In genomic region chr14:21245813-21246212, GRCh38 we compare ENCODE assay signal across 27 cellular contexts. TPM values are rescaled to one million over a fixed set of nuclear protein-coding genes. Genes with fewer than 3 reads are reported as not detected.
DNase-seq lines count a peak whose midpoint lies in the region; ATAC-seq and TF ChIP-seq lines count a peak whose summit lies in the region.
"Had no signal": no experiment of that assay in that cellular context is flagged by ENCODE, and none has a peak within 500 bp of the region (broad histone marks: within the 10 kb centered on the region; RNA-seq: fewer than 3 reads in every experiment).

No MANE protein-coding gene starts in this region.

- H3K27me3 ChIP-seq in DND-41 (ENCODE audit: insufficient read depth, low read length, poor library complexity) = no peaks in the 10 kb centered on the region
- no peaks in the 10 kb centered on the region for H3K27me3 ChIP-seq in colonic mucosa
- H3K27me3 ChIP-seq: adrenal gland, vagina had no signal

- ATAC-seq in activated CD4-positive, alpha-beta T cell treated with anti-CD3 and anti-CD28 coated beads for 36 hours = no peak
- peak; percentile 15; the same call in 1 of the 3 replicates for ATAC-seq in DND-41 (ENCODE audit: insufficient read depth, low read depth)
- ATAC-seq in T-helper 17 cell = peak; percentile 2
- no peak for ATAC-seq in GM21737 (IDR thresholded peaks at IDR 0.05; ENCODE audit: unreplicated experiment)
- no peak for ATAC-seq in HG02970 (IDR thresholded peaks at IDR 0.05; ENCODE audit: low FRiP score, unreplicated experiment)
- ATAC-seq: Panc1; stimulated activated naive CD8-positive, alpha-beta T cell treated with anti-CD3 and anti-CD28 coated beads, Interleukin-15, Interleukin-2, amounts not matched to agents 100 U/mL and 50 U/mL, for 24 hours had no signal

- CTCF ChIA-PET in activated CD4-positive, alpha-beta T cell treated with anti-CD3 and anti-CD28 coated beads for 36 hours (lab: Charles Lee) = no interaction called here
- CTCF ChIA-PET in activated CD4-positive, alpha-beta T cell treated with anti-CD3 and anti-CD28 coated beads, Interleukin-2, amount 10 ng/mL, durations not matched to agents 7 days and 5 days (lab: Charles Lee) = interaction anchor here (0.6 to 1.5 kb wide), 4 partner anchors 10 to 262 kb away, joined by 3 to 4 read pairs (median 4); no protein-coding TSS in a partner anchor

- POLR2A ChIA-PET in activated CD4-positive, alpha-beta T cell treated with anti-CD3 and anti-CD28 coated beads for 36 hours (lab: Charles Lee) = interaction anchor here (1.8 kb wide), 1 partner anchor 10 kb away, joined by 9 read pairs; no protein-coding TSS in a partner anchor
- POLR2A ChIA-PET in activated CD4-positive, alpha-beta T cell treated with anti-CD3 and anti-CD28 coated beads, Interleukin-2, amount 10 ng/mL, durations not matched to agents 7 days and 5 days (lab: Charles Lee) = no interaction called here

- H3K9me3 ChIP-seq in DND-41 (ENCODE audit: insufficient read depth, low read length, severe bottlenecking) (no peaks in the 10 kb centered on the region), T-helper 17 cell (ENCODE audit: control insufficient read depth, low read length, poor library complexity, severe bottlenecking) (no peaks in the 10 kb centered on the region), colonic mucosa (no peaks in the 10 kb centered on the region)
- H3K9me3 ChIP-seq: adrenal gland, vagina had no signal

- H3K27ac Mint-ChIP-seq in activated CD4-positive, alpha-beta T cell treated with anti-CD3 and anti-CD28 coated beads for 36 hours = peak overlapping the region; percentile 47
- no peak overlapping the region for H3K27ac Mint-ChIP-seq in activated CD4-positive, alpha-beta T cell treated with anti-CD3 and anti-CD28 coated beads, Interleukin-2, amount 10 ng/mL, durations not matched to agents 7 days and 5 days
- H3K27ac Mint-ChIP-seq in T-helper 17 cell (peak overlapping the region; percentile 73), mesothelial cell of epicardium (peak overlapping the region; percentile 64)
- H3K27ac Mint-ChIP-seq: activated B cell treated with CpG ODN at 0.5 μM for 24 hours had no signal

- H3K4me3 ChIP-seq in DND-41 (ENCODE audit: low read depth in 1 of 2, low read length in 2 of 2) = no peak overlapping the region
- H3K4me3 ChIP-seq in colonic mucosa = no peak overlapping the region
- H3K4me3 ChIP-seq: adrenal gland, vagina had no signal

- H3K36me3 ChIP-seq in DND-41 (ENCODE audit: insufficient read depth, low read length) = peaks cover 94% of the 10 kb centered on the region
- peaks cover 13% of the 10 kb centered on the region for H3K36me3 ChIP-seq in colonic mucosa

- H3K79me2 ChIP-seq in DND-41 (ENCODE audit: insufficient read depth, low read length) = peaks cover 100% of the 10 kb centered on the region

- peaks cover 78% of the 10 kb centered on the region for H3K4me1 Mint-ChIP-seq in activated CD4-positive, alpha-beta T cell treated with anti-CD3 and anti-CD28 coated beads for 36 hours
- H3K4me1 Mint-ChIP-seq in activated CD4-positive, alpha-beta T cell treated with anti-CD3 and anti-CD28 coated beads, Interleukin-2, amount 10 ng/mL, durations not matched to agents 7 days and 5 days = peaks cover 52% of the 10 kb centered on the region
- H3K4me1 Mint-ChIP-seq in T-helper 17 cell = peaks cover 47% of the 10 kb centered on the region
- H3K4me1 Mint-ChIP-seq in mesothelial cell of epicardium = peaks cover 16% of the 10 kb centered on the region

- H3K36me3 Mint-ChIP-seq in activated CD4-positive, alpha-beta T cell treated with anti-CD3 and anti-CD28 coated beads for 36 hours (ENCODE audit: low read depth) = peaks cover 76% of the 10 kb centered on the region
- H3K36me3 Mint-ChIP-seq in activated CD4-positive, alpha-beta T cell treated with anti-CD3 and anti-CD28 coated beads, Interleukin-2, amount 10 ng/mL, durations not matched to agents 7 days and 5 days (ENCODE audit: low read depth) = peaks cover 52% of the 10 kb centered on the region
- H3K36me3 Mint-ChIP-seq in T-helper 17 cell (ENCODE audit: low read depth) = peaks cover 6% of the 10 kb centered on the region
- peaks cover 40% of the 10 kb centered on the region for H3K36me3 Mint-ChIP-seq in mesothelial cell of epicardium

- no peaks in the 10 kb centered on the region for H3K9me3 Mint-ChIP-seq in activated CD4-positive, alpha-beta T cell treated with anti-CD3 and anti-CD28 coated beads for 36 hours (ENCODE audit: low read depth)
- H3K9me3 Mint-ChIP-seq in activated CD4-positive, alpha-beta T cell treated with anti-CD3 and anti-CD28 coated beads, Interleukin-2, amount 10 ng/mL, durations not matched to agents 7 days and 5 days = no peaks in the 10 kb centered on the region
- H3K9me3 Mint-ChIP-seq in mesothelial cell of epicardium = no peaks in the 10 kb centered on the region
- H3K9me3 Mint-ChIP-seq: activated B cell treated with CpG ODN at 0.5 μM for 24 hours, memory B cell had no signal

- no peaks in the 10 kb centered on the region for H3K27me3 Mint-ChIP-seq in activated CD4-positive, alpha-beta T cell treated with anti-CD3 and anti-CD28 coated beads for 36 hours
- H3K27me3 Mint-ChIP-seq in activated CD4-positive, alpha-beta T cell treated with anti-CD3 and anti-CD28 coated beads, Interleukin-2, amount 10 ng/mL, durations not matched to agents 7 days and 5 days = no peaks in the 10 kb centered on the region
- no peaks in the 10 kb centered on the region for H3K27me3 Mint-ChIP-seq in T-helper 17 cell
- H3K27me3 Mint-ChIP-seq in mesothelial cell of epicardium (ENCODE audit: low read depth) = no peaks in the 10 kb centered on the region
- H3K27me3 Mint-ChIP-seq: activated B cell treated with CpG ODN at 0.5 μM for 24 hours, brain, memory B cell had no signal

- H3K4me2 ChIP-seq in DND-41 (ENCODE audit: insufficient read depth, low read length) = no peak overlapping the region

- intact Hi-C loops in activated CD4-positive, alpha-beta T cell treated with anti-CD3 and anti-CD28 coated beads for 36 hours (cut with DNase I, micrococcal nuclease) = no loop called here
- intact Hi-C loops in colonic mucosa (cut with DNase I) = no loop called here

- H3K27ac ChIP-seq in DND-41 (ENCODE audit: low read length) = no peak overlapping the region
- H3K27ac ChIP-seq in colonic mucosa = no peak overlapping the region
- H3K27ac ChIP-seq: vagina had no signal

- H3K9ac ChIP-seq in DND-41 (ENCODE audit: low read depth, low read length) (no peak overlapping the region), colonic mucosa (ENCODE audit: low read depth in 2 of 2, low read length in 2 of 2) (no peak overlapping the region)

- peaks cover 98% of the 10 kb centered on the region for H4K20me1 ChIP-seq in DND-41 (ENCODE audit: insufficient read depth, low read length)

- no peak for DNase-seq in activated CD4-positive, alpha-beta T cell treated with anti-CD3 and anti-CD28 coated beads for 36 hours
- no peak for DNase-seq in activated CD4-positive, alpha-beta T cell treated with anti-CD3 and anti-CD28 coated beads, Interleukin-2, amount 10 ng/mL, durations not matched to agents 7 days and 5 days
- DNase-seq in DND-41 = no peak
- no peak for DNase-seq in T-helper 17 cell
- DNase-seq in mesothelial cell of epicardium (ENCODE audit: low spot score in 2 of 2, unreplicated experiment in 2 of 2) = no peak
- DNase-seq in colonic mucosa = no peak
- DNase-seq: 8988T; activated B cell treated with CpG ODN at 0.5 μM for 24 hours; activated CD4-positive, alpha-beta T cell treated with anti-CD3 and anti-CD28 coated beads, Interleukin-2, amount 50 U/mL, for 48 hours; activated gamma-delta T cell; adrenal gland; cerebellar nuclear complex; hippocampal formation; left colon; NCI-H526; nucleus accumbens; SHP77 treated with DMSO at 0.1 percent for 48 hours; stimulated activated naive CD8-positive, alpha-beta T cell treated with anti-CD3 and anti-CD28 coated beads, Interleukin-15, Interleukin-2, amounts not matched to agents 100 U/mL and 50 U/mL, for 24 hours had no signal

- no peak for TF ChIP-seq CTCF in DND-41 (IDR thresholded peaks at IDR 0.05; ENCODE audit: borderline replicate concordance, extremely low read depth, low read length, poor library complexity, severe bottlenecking)
- TF ChIP-seq CTCF in mesothelial cell of epicardium (IDR thresholded peaks at IDR 0.05; ENCODE audit: unreplicated experiment) = no peak
- TF ChIP-seq CTCF in colonic mucosa (IDR thresholded peaks at IDR 0.05) = no peak

- H3K4me1 ChIP-seq in DND-41 (ENCODE audit: insufficient read depth, low read length) = peaks cover 7% of the 10 kb centered on the region; the same call in 1 of the 2 replicates
- H3K4me1 ChIP-seq in colonic mucosa = no peaks in the 10 kb centered on the region

- no peak overlapping the region for H2AFZ ChIP-seq in DND-41 (ENCODE audit: low read depth, low read length)

- H3K4me3 Mint-ChIP-seq in activated CD4-positive, alpha-beta T cell treated with anti-CD3 and anti-CD28 coated beads for 36 hours = no peak overlapping the region
- H3K4me3 Mint-ChIP-seq in activated CD4-positive, alpha-beta T cell treated with anti-CD3 and anti-CD28 coated beads, Interleukin-2, amount 10 ng/mL, durations not matched to agents 7 days and 5 days = no peak overlapping the region
- peak overlapping the region; percentile 70 for H3K4me3 Mint-ChIP-seq in T-helper 17 cell
- no peak overlapping the region for H3K4me3 Mint-ChIP-seq in mesothelial cell of epicardium
- H3K4me3 Mint-ChIP-seq: activated B cell treated with CpG ODN at 0.5 μM for 24 hours, brain, memory B cell had no signal

RNA-seq across cellular contexts. Expression of gene HNRNPC, which starts 23.4 kb away (rescaled TPM):
- 1,000 to 10,000 TPM; 1,155 to 1,665 TPM for total RNA-seq in activated CD4-positive, alpha-beta T cell treated with anti-CD3 and anti-CD28 coated beads for 36 hours
- 100 to 1,000 TPM; 684 to 863 TPM for total RNA-seq in activated CD4-positive, alpha-beta T cell treated with anti-CD3 and anti-CD28 coated beads, Interleukin-2, amount 10 ng/mL, durations not matched to agents 7 days and 5 days
- 100 to 1,000 TPM; 576 to 580 TPM for total RNA-seq in T-helper 17 cell
- 669 to 698 TPM (median 675 TPM) in 3 replicates for total RNA-seq in mesothelial cell of epicardium
- 100 to 1,000 TPM; 363 to 653 TPM for total RNA-seq in colonic mucosa

RNA-seq across cellular contexts. Expression of gene RPGRIP1, which starts 34.1 kb away (rescaled TPM):
- total RNA-seq in activated CD4-positive, alpha-beta T cell treated with anti-CD3 and anti-CD28 coated beads for 36 hours = under 1 TPM; 0.14 to 0.21 TPM
- not detected for total RNA-seq in activated CD4-positive, alpha-beta T cell treated with anti-CD3 and anti-CD28 coated beads, Interleukin-2, amount 10 ng/mL, durations not matched to agents 7 days and 5 days
- total RNA-seq in T-helper 17 cell (under 1 TPM in 1 of 2 donors, not detected in 1; 0.94 TPM), mesothelial cell of epicardium (0.29 to 0.35 TPM (median 0.29 TPM) in 3 replicates), colonic mucosa (under 1 TPM in 1 of 2 donors, not detected in 1; 0.40 TPM)
- total RNA-seq: activated B cell treated with CpG ODN at 0.5 μM for 24 hours, endothelial cell of umbilical vein, IMR-90, pulmonary artery endothelial cell, vagina had no signal

Comparison
In these comparisons a context has a peak if more than half of its experiments do, and no peak if none do; other contexts are left out.
1. ATAC-seq: peak in DND-41 (single experiment) and T-helper 17 cell (single experiment); none in activated CD4-positive, alpha-beta T cell treated with anti-CD3 and anti-CD28 coated beads for 36 hours (single experiment), GM21737 (single experiment) and HG02970 (single experiment).